In the genomic region with DNA sequence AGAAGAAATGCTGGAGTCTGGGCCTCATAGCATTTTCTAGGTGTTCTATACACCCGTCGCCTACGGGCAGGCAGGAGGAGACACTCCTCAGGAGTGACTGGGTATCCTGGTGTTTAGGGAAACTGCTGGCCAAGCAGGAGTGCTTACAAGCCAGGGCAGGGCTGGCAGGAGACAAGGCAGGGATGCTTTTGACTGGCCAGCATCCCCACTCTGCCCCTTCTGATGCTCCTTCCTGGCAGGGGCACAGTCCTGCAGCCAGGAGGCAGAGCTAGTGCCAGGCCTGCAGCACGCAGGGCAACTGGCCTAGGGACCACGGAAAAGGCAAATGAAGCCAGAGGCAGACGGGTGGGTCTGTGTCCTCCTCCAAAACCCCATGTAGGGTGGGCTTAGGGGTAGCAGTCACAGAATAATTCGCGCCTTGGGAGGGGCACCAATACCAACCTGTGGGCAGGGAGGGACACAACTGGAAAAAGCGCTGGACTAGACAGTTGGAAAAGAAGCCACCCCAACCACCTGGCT, we compare ENCODE assay signal across 7 cellular contexts. TPM values are rescaled to one million over a fixed set of nuclear protein-coding genes. Genes with fewer than 3 reads are reported as not detected.
A peak's percentile ranks its signal among the peaks of the same experiment; 100 is the strongest.
DNase-seq lines count a peak whose midpoint lies in the region; ATAC-seq and TF ChIP-seq lines count a peak whose summit lies in the region.

No MANE protein-coding gene starts in this region.

- CTCF ChIA-PET in PC-3 (lab: Charles Lee), result interaction anchor here (0.6 to 1.6 kb wide), 3 partner anchors 17 to 1286 kb away, joined by 4 to 9 read pairs (median 4); no protein-coding TSS in a partner anchor

- TSS peak; percentile 18 for BruUV-seq in PC-3 (replicated peaks; lab: Mats Ljungman, UMichigan)

- TF ChIP-seq CTCF in GM12865 (IDR thresholded peaks at IDR 0.05; ENCODE audit: insufficient read depth, low read depth, low read length, missing control alignments), result no peak
- TF ChIP-seq CTCF in PC-3 (conservative IDR thresholded peaks at IDR 0.05; ENCODE audit: low read depth, low read length), result 0 out of 2 replicates have a peak, but pooled peaks have one; percentile 31

- intact Hi-C loops in PC-3 (cut with micrococcal nuclease), result no loop called here

- 63 to 68% methylated on average over 9 of the region's 9 CpGs for WGBS in ectodermal cell, 2 experiments
- no CpG with 5 or more reads among the region's 9 CpGs for WGBS in neuronal stem cell (ENCODE audit: extremely low coverage in 2 of 2, insufficient read length in 2 of 2, insufficient replicate concordance in 1 of 2), 2 donors

- H3F3A ChIP-seq in PC-3 (ENCODE audit: low read length, unreplicated experiment), result no peaks in the 10 kb centered on the region

- H2BK12ac ChIP-seq in neuronal stem cell (ENCODE audit: low read length), result no peak overlapping the region

- H3K23ac ChIP-seq in neuronal stem cell (ENCODE audit: low read depth, low read length, poor library complexity), result peak overlapping the region; percentile 92

- H3K9ac ChIP-seq in PC-3 (ENCODE audit: low read length) (peak overlapping the region; percentile 90), neuronal stem cell (ENCODE audit: low read depth, low read length, poor library complexity) (peak overlapping the region; percentile 88)

- no peak overlapping the region for H4K91ac ChIP-seq in neuronal stem cell (ENCODE audit: low read depth, low read length, poor library complexity)

- no peak overlapping the region for H3K4ac ChIP-seq in neuronal stem cell (ENCODE audit: low read length)

- no peaks in the 10 kb centered on the region for H3K9me2 ChIP-seq in PC-3 (replicated peaks; ENCODE audit: low read length)

- H3K4me3 ChIP-seq in GM12865 (ENCODE audit: low read depth, low read length), result peak overlapping the region; percentile 91
- peak overlapping the region; percentile 96 for H3K4me3 ChIP-seq in PC-3 (ENCODE audit: low read length)
- peak overlapping the region; percentile 61 for H3K4me3 ChIP-seq in ectodermal cell (ENCODE audit: insufficient read depth, low read depth, low read length)
- H3K4me3 ChIP-seq in neuronal stem cell (ENCODE audit: low read length in 2 of 2), result peak overlapping the region; percentile 74 to 86

- peaks cover 39% of the 10 kb centered on the region for H3K79me2 ChIP-seq in PC-3 (ENCODE audit: low read length)

- H3K9me3 ChIP-seq in PC-3 (ENCODE audit: low read length), result no peaks in the 10 kb centered on the region
- H3K9me3 ChIP-seq in ectodermal cell (ENCODE audit: control insufficient read depth, low read length), result no peaks in the 10 kb centered on the region
- no peaks in the 10 kb centered on the region for H3K9me3 ChIP-seq in neuronal stem cell (replicated peaks in 1 of 2; ENCODE audit: control insufficient read depth in 2 of 2, insufficient read depth in 1 of 2, low read depth in 1 of 2, low read length in 2 of 2)

- no peak overlapping the region for H4K8ac ChIP-seq in neuronal stem cell (ENCODE audit: low read depth, low read length)

- H2AFZ ChIP-seq in PC-3 (ENCODE audit: low read length) (peak overlapping the region; percentile 76; the same call in 1 of the 2 replicates), neuronal stem cell (ENCODE audit: low read length) (peak overlapping the region; percentile 96)

- H3K27ac ChIP-seq in PC-3 (ENCODE audit: low read length), result peak overlapping the region; percentile 20; the same call in 1 of the 2 replicates
- H3K27ac ChIP-seq in ectodermal cell (ENCODE audit: insufficient read depth, low read depth, low read length, poor library complexity, severe bottlenecking), result no peak overlapping the region
- no peak overlapping the region for H3K27ac ChIP-seq in neuronal stem cell (replicated peaks; ENCODE audit: low read length)

- peak overlapping the region; percentile 81 for H2AK5ac ChIP-seq in neuronal stem cell (ENCODE audit: low read depth, low read length)

- peaks cover 15% of the 10 kb centered on the region; the same call in 1 of the 2 replicates for H3K36me3 ChIP-seq in PC-3 (ENCODE audit: low read depth, low read length)
- peaks cover 3% of the 10 kb centered on the region for H3K36me3 ChIP-seq in ectodermal cell (ENCODE audit: control insufficient read depth, insufficient read depth, low read length)
- H3K36me3 ChIP-seq in neuronal stem cell (replicated peaks in 1 of 2; ENCODE audit: control insufficient read depth in 2 of 2, insufficient read depth in 2 of 2, low read length in 2 of 2), result peaks cover 8 to 16% of the 10 kb centered on the region in 2 donors

- ATAC-seq in PC-3 (peak; percentile 16), GM19452 (IDR thresholded peaks at IDR 0.05; ENCODE audit: unreplicated experiment) (no peak)

- H3K79me1 ChIP-seq in neuronal stem cell (ENCODE audit: low read depth, low read length), result peaks cover 2% of the 10 kb centered on the region

- H3K4me2 ChIP-seq in PC-3 (ENCODE audit: low read length), result peak overlapping the region; percentile 95
- H3K4me2 ChIP-seq in neuronal stem cell (ENCODE audit: insufficient read depth, low read length, poor library complexity, severe bottlenecking), result peak overlapping the region; percentile 87

- no peaks in the 10 kb centered on the region for H3K27me3 ChIP-seq in PC-3 (ENCODE audit: low read length)
- peaks cover 54% of the 10 kb centered on the region for H3K27me3 ChIP-seq in ectodermal cell (ENCODE audit: control insufficient read depth, insufficient read depth, low read length, poor library complexity, severe bottlenecking)
- H3K27me3 ChIP-seq in neuronal stem cell (ENCODE audit: control insufficient read depth in 3 of 3, insufficient read depth in 3 of 3, low read depth in 1 of 3, low read length in 3 of 3), result peaks cover 0 to 46% (median 9%) of the 10 kb centered on the region in 3 experiments

- POLR2A ChIA-PET in PC-3 (lab: Charles Lee; ENCODE audit: unreplicated experiment), result no interaction called here

- H3K4me1 ChIP-seq in PC-3 (ENCODE audit: insufficient read depth, low read length), result peaks cover 20% of the 10 kb centered on the region
- peaks cover 43% of the 10 kb centered on the region for H3K4me1 ChIP-seq in ectodermal cell (ENCODE audit: control insufficient read depth, insufficient read depth, low read length)
- H3K4me1 ChIP-seq in neuronal stem cell (ENCODE audit: control insufficient read depth in 2 of 2, insufficient read depth in 1 of 2, low read depth in 1 of 2, low read length in 2 of 2), result peaks cover 23 to 29% of the 10 kb centered on the region in 2 donors

- H4K20me1 ChIP-seq in PC-3 (ENCODE audit: low read length), result peaks cover 10% of the 10 kb centered on the region; the same call in 1 of the 2 replicates

- peak overlapping the region; percentile 95 for H3K18ac ChIP-seq in neuronal stem cell (ENCODE audit: low read length)

- DNase-seq in GM12865 (ENCODE audit: low read depth) (no peak), PC-3 (peak; percentile 43), neuronal stem cell (ENCODE audit: low spot score) (no peak), SHP77 treated with DMSO at 0.1 percent for 48 hours (lab: John Stamatoyannopoulos, UW) (no peak), SW 1271 (lab: John Stamatoyannopoulos, UW) (no peak)

- no peak overlapping the region for H2BK15ac ChIP-seq in neuronal stem cell (ENCODE audit: low read length)

- peak overlapping the region; percentile 92 for H3K14ac ChIP-seq in neuronal stem cell (ENCODE audit: low read length)

- no peak overlapping the region for H2BK120ac ChIP-seq in neuronal stem cell (ENCODE audit: low read depth, low read length)

- H2BK5ac ChIP-seq in neuronal stem cell (ENCODE audit: low read length), result no peak overlapping the region

RNA-seq across cellular contexts. Expression of gene IMPDH1, which starts 4.9 kb away (rescaled TPM):
- total RNA-seq in PC-3 (2014; rRNA removed), result 128 and 142 TPM in 2 replicates
- polyA plus RNA-seq in ectodermal cell (2013, experiment 1 of 4), result 42.9 TPM
- polyA plus RNA-seq in ectodermal cell (2013, experiment 2 of 4), result 35.1 TPM
- 34.7 TPM for polyA plus RNA-seq in ectodermal cell (2013, experiment 3 of 4)
- 33.2 TPM for polyA plus RNA-seq in ectodermal cell (2013, experiment 4 of 4)
- 39.6 TPM for polyA plus RNA-seq in neuronal stem cell (2013, experiment 1 of 2)
- polyA plus RNA-seq in neuronal stem cell (2013, experiment 2 of 2), result 38.1 TPM

RNA-seq across cellular contexts. Expression of gene PRRT4, which starts 43.4 kb away (rescaled TPM):
- total RNA-seq in PC-3 (2014; rRNA removed), result 0.36 and 0.69 TPM in 2 replicates
- 1.8 TPM for polyA plus RNA-seq in ectodermal cell (2013, experiment 1 of 4)
- polyA plus RNA-seq in ectodermal cell (2013, experiment 2 of 4), result 1.2 TPM
- polyA plus RNA-seq in ectodermal cell (2013, experiment 3 of 4), result 0.69 TPM
- 1.1 TPM for polyA plus RNA-seq in ectodermal cell (2013, experiment 4 of 4)
- 1.2 TPM for polyA plus RNA-seq in neuronal stem cell (2013, experiment 1 of 2)
- polyA plus RNA-seq in neuronal stem cell (2013, experiment 2 of 2), result 1.4 TPM

RNA-seq across cellular contexts. Expression of gene HILPDA, which starts 50.8 kb away (rescaled TPM):
- total RNA-seq in PC-3 (2014; rRNA removed), result 25.7 and 29.1 TPM in 2 replicates
- 51.5 TPM for polyA plus RNA-seq in ectodermal cell (2013, experiment 1 of 4)
- polyA plus RNA-seq in ectodermal cell (2013, experiment 2 of 4), result 53.1 TPM
- 50.6 TPM for polyA plus RNA-seq in ectodermal cell (2013, experiment 3 of 4)
- polyA plus RNA-seq in ectodermal cell (2013, experiment 4 of 4), result 51.4 TPM
- polyA plus RNA-seq in neuronal stem cell (2013, experiment 1 of 2), result 45.8 TPM
- 43.6 TPM for polyA plus RNA-seq in neuronal stem cell (2013, experiment 2 of 2)
